ENCODE assay signal across 8 cellular contexts in genomic region chr12:39442895-39443703, GRCh38. TPM values are rescaled to one million over a fixed set of nuclear protein-coding genes. Genes with fewer than 3 reads are reported as not detected.
DNase-seq lines count a peak whose midpoint lies in the region; ATAC-seq and TF ChIP-seq lines count a peak whose summit lies in the region.

Gene KIF21A (minus strand): TSS chr12:39443120. CDS start chr12:39442970, 150 bp downstream.

- no peaks in the 10 kb centered on the region for H3K9me2 ChIP-seq in Karpas-422 (replicated peaks; ENCODE audit: insufficient read depth, low read length)

- H4K20me1 ChIP-seq in Karpas-422 (ENCODE audit: insufficient read depth, low read depth, low read length), result no peaks in the 10 kb centered on the region

- peak within 1 kb of the TSS; percentile 67 for H3K4me2 ChIP-seq in Karpas-422 (ENCODE audit: low read depth, low read length, poor library complexity, severe bottlenecking)

- peak; percentile 86 for ATAC-seq in GM21786 (IDR thresholded peaks at IDR 0.05; ENCODE audit: unreplicated experiment)

- H3K79me2 ChIP-seq in Karpas-422 (ENCODE audit: low read length), result no peaks in the 10 kb centered on the region

- H3K27me3 ChIP-seq in Karpas-422 (ENCODE audit: low read length) (no peaks in the 10 kb centered on the region), stomach smooth muscle (ENCODE audit: control insufficient read depth in 1 of 2, insufficient read depth in 2 of 2, low read length in 2 of 2) (no peaks in the 10 kb centered on the region)

- H3K9me3 ChIP-seq in Karpas-422 (ENCODE audit: low read length) (no peaks in the 10 kb centered on the region), stomach smooth muscle (ENCODE audit: control insufficient read depth in 2 of 2, low read length in 2 of 2) (no peaks in the 10 kb centered on the region)

- H3K9ac ChIP-seq in Karpas-422 (ENCODE audit: low read length) (peak within 1 kb of the TSS; percentile 45), stomach smooth muscle (ENCODE audit: low read length in 2 of 2) (peak within 1 kb of the TSS; percentile 69 to 73)

- H3K27ac ChIP-seq in Karpas-422 (ENCODE audit: low read length) (no peak within 1 kb of the TSS), stomach smooth muscle (ENCODE audit: low read length) (peak within 1 kb of the TSS; percentile 83)

- H3K36me3 Mint-ChIP-seq in neural crest cell (ENCODE audit: low read depth), result no peaks in the 10 kb centered on the region

- H3K27ac Mint-ChIP-seq in neural crest cell (ENCODE audit: unreplicated experiment), result peak within 1 kb of the TSS; percentile 98

- H3K27me3 Mint-ChIP-seq in neural crest cell (ENCODE audit: low read depth), result no peaks in the 10 kb centered on the region

- no peaks in the 10 kb centered on the region for H3K9me3 Mint-ChIP-seq in neural crest cell

- H3K4me1 ChIP-seq in Karpas-422 (ENCODE audit: low read length) (peaks cover 10% of the 10 kb centered on the region), stomach smooth muscle (ENCODE audit: control insufficient read depth, insufficient read depth, low read length) (peaks cover 9% of the 10 kb centered on the region)

- peaks cover 38% of the 10 kb centered on the region for H3K4me1 Mint-ChIP-seq in neural crest cell

- H3K36me3 ChIP-seq in Karpas-422 (ENCODE audit: insufficient read depth, low read length) (no peaks in the 10 kb centered on the region), stomach smooth muscle (ENCODE audit: control insufficient read depth in 2 of 2, insufficient read depth in 2 of 2, low read length in 2 of 2) (no peaks in the 10 kb centered on the region)

- peak within 1 kb of the TSS; percentile 89 for H2AFZ ChIP-seq in Karpas-422 (ENCODE audit: low read length)

- TF ChIP-seq CTCF in foreskin fibroblast (IDR thresholded peaks at IDR 0.05; ENCODE audit: low read depth, low read length) (peak; percentile 40), neural crest cell (conservative IDR thresholded peaks at IDR 0.05) (peak; percentile 75)

- DNase-seq in Daoy (ENCODE audit: low read depth), result peak; percentile 97
- peak; percentile 72 for DNase-seq in Karpas-422
- peak; percentile 97 for DNase-seq in RPMI8226
- DNase-seq in activated gamma-delta T cell (lab: John Stamatoyannopoulos, UW), result peak; percentile 88
- peak; percentile 95 to 98 for DNase-seq in foreskin fibroblast
- peak; percentile 75 for DNase-seq in neural crest cell (ENCODE audit: low read depth, low spot score)

- peak within 1 kb of the TSS; percentile 60 for H3K4me3 ChIP-seq in Karpas-422 (ENCODE audit: low read length)
- H3K4me3 ChIP-seq in foreskin fibroblast (ENCODE audit: low read depth in 1 of 2, low read length in 2 of 2), result peak within 1 kb of the TSS; percentile 63 to 67
- H3K4me3 ChIP-seq in stomach smooth muscle (ENCODE audit: low read length in 2 of 2), result peak within 1 kb of the TSS; percentile 71 to 83

- H3K4me3 Mint-ChIP-seq in neural crest cell, result peak within 1 kb of the TSS; percentile 95

RNA-seq across cellular contexts. Expression of gene KIF21A, which starts in this region (rescaled TPM):
- 17.2 and 23.8 TPM in 2 replicates for total RNA-seq in Daoy (2014; rRNA removed; shearing (Covaris generic))
- 0.32 and 0.82 TPM in 2 replicates for total RNA-seq in Karpas-422 (2014; rRNA removed; shearing (Covaris generic); ENCODE audit: low replicate concordance)
- total RNA-seq in neural crest cell, result 53.6 and 54.8 TPM in 2 replicates

Comparison
In these comparisons a context has a peak if more than half of its experiments do, and no peak if none do; other contexts are left out.
1. Peak in DNase-seq, H3K4me3 ChIP-seq, H3K9ac ChIP-seq and H3K4me2 ChIP-seq in Karpas-422; RNA of the gene not detected or under 1 TPM.